In the genomic region with DNA sequence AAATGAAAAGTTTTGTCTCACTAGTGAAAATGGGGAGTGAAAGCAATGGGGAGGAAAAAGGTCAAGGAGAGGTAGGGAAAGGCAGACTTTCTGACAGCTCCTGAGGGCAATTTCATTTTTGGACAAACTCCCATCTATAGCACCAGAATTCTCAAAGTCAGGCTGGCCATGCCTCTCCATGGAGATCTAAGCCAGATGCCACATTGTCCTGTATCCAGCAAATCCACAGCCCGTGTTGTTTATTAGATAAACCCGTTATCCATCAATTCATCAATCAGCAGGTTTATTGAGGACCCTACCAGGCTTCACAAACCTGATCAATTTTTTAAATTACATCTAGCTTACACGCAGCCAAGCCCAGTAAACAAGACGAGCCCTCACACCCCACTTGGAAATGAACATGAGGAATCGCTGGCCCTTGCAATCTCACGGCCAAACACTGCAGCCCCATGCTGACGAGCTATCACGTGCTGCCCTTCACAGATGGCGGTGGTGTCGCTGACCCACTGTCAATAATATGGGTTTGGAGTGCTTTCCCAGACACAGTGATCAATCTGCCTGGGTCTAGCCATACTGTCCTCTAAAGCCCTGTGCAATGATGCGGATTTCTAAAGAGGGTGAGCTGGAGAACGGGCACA, we compare ENCODE assay signal across 1 cellular context.
TF ChIP-seq lines count a peak whose summit lies in the region.

No MANE protein-coding gene starts in this region.

TF ChIP-seq in HEK293, 187 proteins besides CTCF, POLR2A, EP300 and RAD21 (continued from another document):
- TF ChIP-seq, protein P1, sequence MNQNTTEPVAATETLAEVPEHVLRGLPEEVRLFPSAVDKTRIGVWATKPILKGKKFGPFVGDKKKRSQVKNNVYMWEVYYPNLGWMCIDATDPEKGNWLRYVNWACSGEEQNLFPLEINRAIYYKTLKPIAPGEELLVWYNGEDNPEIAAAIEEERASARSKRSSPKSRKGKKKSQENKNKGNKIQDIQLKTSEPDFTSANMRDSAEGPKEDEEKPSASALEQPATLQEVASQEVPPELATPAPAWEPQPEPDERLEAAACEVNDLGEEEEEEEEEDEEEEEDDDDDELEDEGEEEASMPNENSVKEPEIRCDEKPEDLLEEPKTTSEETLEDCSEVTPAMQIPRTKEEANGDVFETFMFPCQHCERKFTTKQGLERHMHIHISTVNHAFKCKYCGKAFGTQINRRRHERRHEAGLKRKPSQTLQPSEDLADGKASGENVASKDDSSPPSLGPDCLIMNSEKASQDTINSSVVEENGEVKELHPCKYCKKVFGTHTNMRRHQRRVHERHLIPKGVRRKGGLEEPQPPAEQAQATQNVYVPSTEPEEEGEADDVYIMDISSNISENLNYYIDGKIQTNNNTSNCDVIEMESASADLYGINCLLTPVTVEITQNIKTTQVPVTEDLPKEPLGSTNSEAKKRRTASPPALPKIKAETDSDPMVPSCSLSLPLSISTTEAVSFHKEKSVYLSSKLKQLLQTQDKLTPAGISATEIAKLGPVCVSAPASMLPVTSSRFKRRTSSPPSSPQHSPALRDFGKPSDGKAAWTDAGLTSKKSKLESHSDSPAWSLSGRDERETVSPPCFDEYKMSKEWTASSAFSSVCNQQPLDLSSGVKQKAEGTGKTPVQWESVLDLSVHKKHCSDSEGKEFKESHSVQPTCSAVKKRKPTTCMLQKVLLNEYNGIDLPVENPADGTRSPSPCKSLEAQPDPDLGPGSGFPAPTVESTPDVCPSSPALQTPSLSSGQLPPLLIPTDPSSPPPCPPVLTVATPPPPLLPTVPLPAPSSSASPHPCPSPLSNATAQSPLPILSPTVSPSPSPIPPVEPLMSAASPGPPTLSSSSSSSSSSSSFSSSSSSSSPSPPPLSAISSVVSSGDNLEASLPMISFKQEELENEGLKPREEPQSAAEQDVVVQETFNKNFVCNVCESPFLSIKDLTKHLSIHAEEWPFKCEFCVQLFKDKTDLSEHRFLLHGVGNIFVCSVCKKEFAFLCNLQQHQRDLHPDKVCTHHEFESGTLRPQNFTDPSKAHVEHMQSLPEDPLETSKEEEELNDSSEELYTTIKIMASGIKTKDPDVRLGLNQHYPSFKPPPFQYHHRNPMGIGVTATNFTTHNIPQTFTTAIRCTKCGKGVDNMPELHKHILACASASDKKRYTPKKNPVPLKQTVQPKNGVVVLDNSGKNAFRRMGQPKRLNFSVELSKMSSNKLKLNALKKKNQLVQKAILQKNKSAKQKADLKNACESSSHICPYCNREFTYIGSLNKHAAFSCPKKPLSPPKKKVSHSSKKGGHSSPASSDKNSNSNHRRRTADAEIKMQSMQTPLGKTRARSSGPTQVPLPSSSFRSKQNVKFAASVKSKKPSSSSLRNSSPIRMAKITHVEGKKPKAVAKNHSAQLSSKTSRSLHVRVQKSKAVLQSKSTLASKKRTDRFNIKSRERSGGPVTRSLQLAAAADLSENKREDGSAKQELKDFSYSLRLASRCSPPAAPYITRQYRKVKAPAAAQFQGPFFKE (tag by site-specific recombination; IDR thresholded peaks at IDR 0.05; ENCODE audit: borderline replicate concordance): no peak
- TF ChIP-seq ZNF350 (tag by site-specific recombination; IDR thresholded peaks at IDR 0.05): no peak
- TF ChIP-seq ZNF132 (tag by site-specific recombination; IDR thresholded peaks at IDR 0.05; ENCODE audit: borderline replicate concordance): no peak
